Comparison of ENCODE assay signal across 16 cellular contexts in the genomic region with DNA sequence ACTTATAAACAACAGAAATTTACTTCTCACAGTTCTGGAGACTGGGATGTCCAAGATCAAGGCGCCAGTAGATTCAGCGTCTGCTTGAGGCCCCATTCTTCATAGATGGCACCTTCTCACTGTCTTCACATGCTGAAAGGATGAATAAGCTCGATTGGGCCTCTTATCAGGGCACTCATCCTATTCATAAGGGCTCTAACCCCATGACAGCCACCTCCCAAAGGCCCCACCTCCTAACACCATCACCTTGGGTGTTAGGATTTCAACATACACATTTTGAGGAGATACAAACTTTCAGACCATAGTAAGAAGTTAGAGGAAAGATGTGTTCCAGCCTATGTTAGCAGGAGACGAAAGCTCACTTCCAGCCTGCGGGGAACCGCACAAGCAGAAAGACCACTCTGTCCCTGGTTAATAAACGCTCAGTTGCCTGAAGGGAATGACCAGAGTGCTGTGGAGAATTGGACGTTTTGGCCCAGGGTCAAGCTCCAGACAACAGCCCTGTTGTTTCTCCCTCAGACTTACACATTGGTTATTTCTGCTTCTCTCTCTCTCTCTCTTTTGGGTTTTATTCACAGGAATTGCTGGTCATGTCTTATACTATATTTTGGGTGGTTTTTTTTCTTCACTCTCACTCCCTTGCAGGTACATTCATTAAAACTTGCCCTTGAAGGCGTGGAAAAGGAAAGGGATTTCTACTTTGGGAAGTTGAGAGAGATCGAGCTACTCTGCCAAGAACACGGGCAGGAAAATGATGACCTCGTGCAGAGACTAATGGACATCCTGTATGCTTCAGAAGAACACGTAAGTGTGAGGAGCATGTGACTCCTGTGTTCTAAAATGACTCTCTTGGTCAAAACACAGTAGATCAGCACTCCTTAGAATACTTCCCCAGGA.
DNase-seq lines count a peak whose midpoint lies in the region; ATAC-seq, FAIRE-seq and TF ChIP-seq lines count a peak whose summit lies in the region.
"Had no signal": no experiment of that assay in that cellular context is flagged by ENCODE, and none has a peak within 500 bp of the region (broad histone marks: within the 10 kb centered on the region; RNA-seq: fewer than 3 reads in every experiment).

No MANE protein-coding gene starts in this region.

- WGBS in K562 (ENCODE audit: insufficient coverage, low coverage, missing lambda C conversion rate), result 72% methylated on average over 13 of the region's 13 CpGs
- 36 to 49% (median 44%) methylated on average over 13 of the region's 13 CpGs for WGBS in heart left ventricle, 4 donors

- H3K36me3 Mint-ChIP-seq in CD4-positive, alpha-beta T cell (ENCODE audit: low read depth), result peaks cover 98% of the 10 kb centered on the region
- peaks cover 24% of the 10 kb centered on the region for H3K36me3 Mint-ChIP-seq in activated CD8-positive, alpha-beta T cell treated with anti-CD3 and anti-CD28 coated beads for 36 hours (ENCODE audit: low read depth)

- no peak for DNase-seq in CD4-positive, alpha-beta T cell
- no peak for DNase-seq in K562 (ENCODE audit: extremely low read depth in 1 of 4, low spot score in 3 of 4)
- no peak for DNase-seq in heart left ventricle
- peak in 43 of 56 donors; percentile 14 to 83 (median 55) for DNase-seq in nucleus accumbens (lab: John Stamatoyannopoulos, UW)
- no peak for DNase-seq in GM10266 (ENCODE audit: extremely low spot score)
- DNase-seq in activated CD8-positive, alpha-beta T cell treated with anti-CD3 and anti-CD28 coated beads for 36 hours, result no peak
- no peak for DNase-seq in vagina (ENCODE audit: extremely low spot score in 2 of 2)
- DNase-seq: DMS 273 treated with DMSO at 0.1 percent for 48 hours; effector memory CD4-positive, alpha-beta T cell; lower lobe of right lung; NCI-H187; SJCRH30; stimulated activated CD4-positive, alpha-beta T cell treated with anti-CD3 and anti-CD28 coated beads, Interleukin-1b, Interleukin-23, amount 100 ng/mL, for 48 hours had no signal

- TF ChIP-seq CTCF in CD4-positive, alpha-beta T cell (IDR thresholded peaks at IDR 0.05), result no peak
- TF ChIP-seq CTCF in K562 (IDR thresholded peaks at IDR 0.05 in 2 of 3, conservative IDR thresholded peaks at IDR 0.05 in 1 of 3; ENCODE audit: insufficient read depth in 2 of 3, low read depth in 1 of 3, low read length in 3 of 3) (no peak), heart left ventricle (IDR thresholded peaks at IDR 0.05) (no peak), GM10266 (IDR thresholded peaks at IDR 0.05; ENCODE audit: control insufficient read depth, insufficient read depth, low read depth, missing control alignments) (no peak), vagina (IDR thresholded peaks at IDR 0.05) (no peak)
- TF ChIP-seq CTCF in activated CD8-positive, alpha-beta T cell treated with anti-CD3 and anti-CD28 coated beads for 36 hours (IDR thresholded peaks at IDR 0.05), result no peak

- CTCF ChIA-PET in CD4-positive, alpha-beta T cell (lab: Charles Lee), result interaction anchor here (1.7 kb wide), 1 partner anchor 105 kb away, joined by 5 read pairs; no protein-coding TSS in a partner anchor
- CTCF ChIA-PET in K562 (lab: Yijun Ruan, JAX; ENCODE audit: low intra/inter-chr PET ratio), result interaction anchor here (0.6 kb wide), 1 partner anchor 113 kb away, joined by 3 read pairs; no protein-coding TSS in a partner anchor
- CTCF ChIA-PET in activated CD8-positive, alpha-beta T cell treated with anti-CD3 and anti-CD28 coated beads for 36 hours (lab: Charles Lee), result interaction anchor here (2.8 kb wide), 1 partner anchor 125 kb away, joined by 6 read pairs; no protein-coding TSS in a partner anchor

- no peaks in the 10 kb centered on the region for H3K27me3 Mint-ChIP-seq in CD4-positive, alpha-beta T cell
- H3K27me3 Mint-ChIP-seq in activated CD8-positive, alpha-beta T cell treated with anti-CD3 and anti-CD28 coated beads for 36 hours, result no peaks in the 10 kb centered on the region

- H3K79me2 ChIP-seq in K562 (ENCODE audit: control insufficient read depth, insufficient read depth, low read length), result no peaks in the 10 kb centered on the region
- H3K79me2 ChIP-seq: parathyroid adenoma had no signal

- POLR2A ChIA-PET in CD4-positive, alpha-beta T cell (lab: Charles Lee), result no interaction called here
- POLR2A ChIA-PET in K562 (lab: Yijun Ruan, JAX), result interaction anchor here (0.6 to 1.3 kb wide), 4 partner anchors 9 to 83 kb away, joined by 3 to 4 read pairs (median 3); no protein-coding TSS in a partner anchor
- POLR2A ChIA-PET in activated CD8-positive, alpha-beta T cell treated with anti-CD3 and anti-CD28 coated beads for 36 hours (lab: Charles Lee), result interaction anchor here (1.4 kb wide), 1 partner anchor 11 kb away, joined by 4 read pairs; no protein-coding TSS in a partner anchor

- TF ChIP-seq EP300 in K562 (IDR thresholded peaks at IDR 0.05; ENCODE audit: low read length), result no peak

- in situ Hi-C loops in K562 (cut with MboI), result no loop called here

- no peak for TF ChIP-seq RAD21 in K562 (CRISPR knock-in tag; conservative IDR thresholded peaks at IDR 0.05 in 1 of 2, IDR thresholded peaks at IDR 0.05 in 1 of 2)

- H3K4me2 ChIP-seq in K562 (ENCODE audit: insufficient read depth, low read length), result no peak overlapping the region

- peaks cover 60% of the 10 kb centered on the region for H3K36me3 ChIP-seq in K562 (ENCODE audit: control insufficient read depth, insufficient read depth, low read length)
- H3K36me3 ChIP-seq in heart left ventricle, result peaks cover 0 to 95% (median 84%) of the 10 kb centered on the region in 9 donors
- peaks cover 0 to 14% of the 10 kb centered on the region in 2 donors for H3K36me3 ChIP-seq in vagina
- H3K36me3 ChIP-seq: SJCRH30 had no signal

- TF ChIP-seq POLR2A in K562 (conservative IDR thresholded peaks at IDR 0.05) (no peak), heart left ventricle (IDR thresholded peaks at IDR 0.05) (no peak), vagina (IDR thresholded peaks at IDR 0.05) (no peak)

- no peak for FAIRE-seq in K562 (lab: Jason Lieb, UNC)
- FAIRE-seq: TTC549 had no signal

- intact Hi-C loops in CD4-positive, alpha-beta T cell (cut with DNase I, micrococcal nuclease), result loop anchor here in 1 of 2 experiments (5.0 kb wide), 1 partner anchor 39 kb away; no protein-coding TSS in a partner anchor
- intact Hi-C loops in K562 (cut with micrococcal nuclease) (no loop called here), heart left ventricle (cut with DNase I) (loop anchor here in 3 of 10 donors (5.0 to 10.0 kb wide), 3 partner anchors 63 to 109 kb away; no protein-coding TSS in a partner anchor), vagina (cut with DNase I) (loop anchor here (10.0 kb wide), 1 partner anchor 107 kb away; no protein-coding TSS in a partner anchor)
- intact Hi-C loops in activated CD8-positive, alpha-beta T cell treated with anti-CD3 and anti-CD28 coated beads for 36 hours (cut with micrococcal nuclease), result no loop called here

- no peaks in the 10 kb centered on the region for H3K4me1 Mint-ChIP-seq in CD4-positive, alpha-beta T cell (ENCODE audit: low read depth)
- H3K4me1 Mint-ChIP-seq in activated CD8-positive, alpha-beta T cell treated with anti-CD3 and anti-CD28 coated beads for 36 hours (ENCODE audit: low read depth), result no peaks in the 10 kb centered on the region

- H3K27ac Mint-ChIP-seq in CD4-positive, alpha-beta T cell, result peak overlapping the region; percentile 55
- no peak overlapping the region for H3K27ac Mint-ChIP-seq in activated CD8-positive, alpha-beta T cell treated with anti-CD3 and anti-CD28 coated beads for 36 hours

- H3K9ac ChIP-seq in K562 (ENCODE audit: insufficient read depth in 1 of 2, low read depth in 2 of 2, low read length in 2 of 2), result no peak overlapping the region
- H3K9ac ChIP-seq: parathyroid adenoma had no signal

- no peak overlapping the region for H3K4me3 Mint-ChIP-seq in CD4-positive, alpha-beta T cell
- no peak overlapping the region for H3K4me3 Mint-ChIP-seq in activated CD8-positive, alpha-beta T cell treated with anti-CD3 and anti-CD28 coated beads for 36 hours

- H3K9me1 ChIP-seq in K562 (ENCODE audit: control insufficient read depth, insufficient read depth, low read length), result no peaks in the 10 kb centered on the region

- no peak for ATAC-seq in CD4-positive, alpha-beta T cell (ENCODE audit: poor library complexity)
- ATAC-seq in K562, result no peak
- ATAC-seq in heart left ventricle, result peak; percentile 39 to 75 (median 57)
- no peak for ATAC-seq in HG03432 (IDR thresholded peaks at IDR 0.05; ENCODE audit: unreplicated experiment)
- no peak for ATAC-seq in activated CD8-positive, alpha-beta T cell treated with anti-CD3 and anti-CD28 coated beads for 36 hours
- ATAC-seq: lower lobe of right lung had no signal

- BruUV-seq in K562 (replicated peaks; lab: Mats Ljungman, UMichigan), result no TSS peak

- H3K4me3 ChIP-seq in K562, result no peak overlapping the region
- H3K4me3 ChIP-seq in heart left ventricle, result no peak overlapping the region
- no peak overlapping the region for H3K4me3 ChIP-seq in vagina
- H3K4me3 ChIP-seq: lower lobe of right lung, SJCRH30 had no signal

- H2AFZ ChIP-seq in K562 (ENCODE audit: low read depth, low read length), result no peak overlapping the region
- H2AFZ ChIP-seq: parathyroid adenoma had no signal

- H3K4me1 ChIP-seq in K562 (replicated peaks in 1 of 2; ENCODE audit: control insufficient read depth in 2 of 2, insufficient read depth in 2 of 2, low read length in 2 of 2) (peaks cover 22 to 42% of the 10 kb centered on the region in 2 experiments), heart left ventricle (peaks cover 0 to 61% (median 26%) of the 10 kb centered on the region in 12 donors), vagina (no peaks in the 10 kb centered on the region)
- H3K4me1 ChIP-seq: parathyroid adenoma, SJCRH30 had no signal

- H3K9me3 Mint-ChIP-seq in CD4-positive, alpha-beta T cell, result no peaks in the 10 kb centered on the region
- H3K9me3 Mint-ChIP-seq in activated CD8-positive, alpha-beta T cell treated with anti-CD3 and anti-CD28 coated beads for 36 hours, result no peaks in the 10 kb centered on the region

- no peaks in the 10 kb centered on the region for H3K27me3 ChIP-seq in CD4-positive, alpha-beta T cell (ENCODE audit: control insufficient read depth, insufficient read depth, low read length)
- no peaks in the 10 kb centered on the region for H3K27me3 ChIP-seq in K562 (ENCODE audit: control insufficient read depth in 2 of 2, insufficient read depth in 2 of 2, low read length in 2 of 2)
- H3K27me3 ChIP-seq in heart left ventricle, result no peaks in the 10 kb centered on the region
- no peaks in the 10 kb centered on the region for H3K27me3 ChIP-seq in vagina
- H3K27me3 ChIP-seq: SJCRH30 had no signal

- no peaks in the 10 kb centered on the region for H3K9me3 ChIP-seq in CD4-positive, alpha-beta T cell (ENCODE audit: control insufficient read depth, low read length)
- H3K9me3 ChIP-seq in K562 (replicated peaks; ENCODE audit: control insufficient read depth, insufficient read depth, low read depth, low read length) (no peaks in the 10 kb centered on the region), heart left ventricle (no peaks in the 10 kb centered on the region), vagina (no peaks in the 10 kb centered on the region)
- H3K9me3 ChIP-seq: lower lobe of right lung, SJCRH30 had no signal

- H3K27ac ChIP-seq in CD4-positive, alpha-beta T cell (ENCODE audit: low read depth, low read length), result no peak overlapping the region
- no peak overlapping the region for H3K27ac ChIP-seq in K562 (ENCODE audit: extremely low read depth, low read depth, low read length)
- H3K27ac ChIP-seq in heart left ventricle, result peak overlapping the region; percentile 8 to 77 (median 49)
- no peak overlapping the region for H3K27ac ChIP-seq in vagina
- H3K27ac ChIP-seq: lower lobe of right lung, parathyroid adenoma, SJCRH30 had no signal

- H4K20me1 ChIP-seq in K562 (replicated peaks; ENCODE audit: control insufficient read depth, insufficient read depth, low read length), result no peaks in the 10 kb centered on the region

Comparison
In these comparisons a context has a peak if more than half of its experiments do, and no peak if none do; other contexts are left out.
1. ATAC-seq: peak in heart left ventricle (4 of 4); none in CD4-positive, alpha-beta T cell (single experiment), K562 (single experiment), HG03432 (single experiment) and activated CD8-positive, alpha-beta T cell treated with anti-CD3 and anti-CD28 coated beads for 36 hours (single experiment).
2. DNase-seq: peak in nucleus accumbens (43 of 56); none in CD4-positive, alpha-beta T cell (0 of 10), K562 (0 of 4), heart left ventricle (0 of 5), GM10266 (single experiment), activated CD8-positive, alpha-beta T cell treated with anti-CD3 and anti-CD28 coated beads for 36 hours (single experiment) and vagina (0 of 2).
3. H3K27ac ChIP-seq: peak in heart left ventricle (12 of 12); none in CD4-positive, alpha-beta T cell (single experiment), K562 (single experiment) and vagina (single experiment).